8 cellular contexts compared by ENCODE assay signal in the genomic region with DNA sequence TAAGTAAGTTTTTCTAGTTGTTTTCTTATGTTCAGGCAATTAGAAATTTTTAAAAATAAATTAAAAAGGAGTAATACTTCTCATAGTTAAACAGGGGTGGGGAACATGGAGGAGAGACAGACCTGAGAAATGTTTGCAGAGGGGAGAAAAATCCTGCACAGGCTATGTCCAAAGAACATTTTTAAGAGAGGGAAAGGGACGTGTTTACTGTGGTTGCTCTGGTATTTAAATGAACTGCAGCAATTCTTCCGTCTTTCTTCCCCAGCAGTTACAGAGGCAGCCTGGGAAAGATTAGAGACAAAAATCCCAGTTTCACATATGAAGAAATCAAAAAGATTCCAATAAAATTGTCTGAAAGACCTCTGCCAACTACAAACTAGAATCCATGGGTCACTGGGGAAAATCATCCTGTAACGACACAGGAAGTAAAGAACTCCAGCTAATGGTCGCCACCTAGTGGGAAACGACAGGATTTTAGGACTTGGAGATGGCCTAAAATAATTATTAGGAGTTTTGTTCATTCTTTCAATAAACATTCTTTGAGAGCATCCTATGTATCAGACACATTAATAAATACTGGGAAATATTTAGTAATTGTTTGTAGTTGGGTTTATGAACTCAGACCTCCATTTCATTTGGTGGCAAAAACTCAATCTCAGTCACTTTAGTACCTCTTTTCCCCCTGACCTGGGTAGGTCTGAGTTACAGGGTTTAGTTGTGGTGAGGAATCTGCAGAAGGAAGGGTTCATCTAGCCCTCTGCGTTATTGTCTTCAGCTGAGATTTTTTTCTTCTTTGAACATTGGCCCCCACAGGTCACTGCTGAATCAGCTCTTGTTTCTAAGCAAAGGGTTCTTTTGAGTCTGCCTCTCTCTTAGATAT.
A peak's percentile ranks its signal among the peaks of the same experiment; 100 is the strongest.
DNase-seq lines count a peak whose midpoint lies in the region; ATAC-seq and TF ChIP-seq lines count a peak whose summit lies in the region.

No MANE protein-coding gene starts in this region.

- intact Hi-C loops in vagina (cut with DNase I), result no loop called here

- no peaks in the 10 kb centered on the region for H3K36me3 ChIP-seq in vagina

- TF ChIP-seq CTCF in C4-2B (conservative IDR thresholded peaks at IDR 0.05), result peak; percentile 90
- TF ChIP-seq CTCF in vagina (IDR thresholded peaks at IDR 0.05), result peak; percentile 50 to 89 (median 58)

- no peaks in the 10 kb centered on the region for H3K27me3 ChIP-seq in vagina

- no peak for TF ChIP-seq POLR2A in vagina (IDR thresholded peaks at IDR 0.05)

- ATAC-seq in GM18502 (IDR thresholded peaks at IDR 0.05; ENCODE audit: poor library complexity, unreplicated experiment) (peak; percentile 82), HG02870 (IDR thresholded peaks at IDR 0.05; ENCODE audit: unreplicated experiment) (peak; percentile 72), esophagus mucosa (peak; percentile 57)

- H3K4me1 ChIP-seq in vagina, result peaks cover 14% of the 10 kb centered on the region

- H3K4me3 ChIP-seq in vagina, result no peak overlapping the region

- DNase-seq in NCI-H1105 (lab: John Stamatoyannopoulos, UW) (peak; percentile 74), SKM-1 treated with dmso at 0.1 percent for 144 hours (lab: John Stamatoyannopoulos, UW; ENCODE audit: unreplicated experiment) (peak; percentile 57), mucosa of gallbladder (ENCODE audit: low spot score) (peak; percentile 73), vagina (ENCODE audit: extremely low spot score in 2 of 2) (no peak)

- H3K9me3 ChIP-seq in vagina, result no peaks in the 10 kb centered on the region

- H3K27ac ChIP-seq in C4-2B (no peak overlapping the region), vagina (peak overlapping the region; percentile 30)

Comparison
In these comparisons a context has a peak if more than half of its experiments do, and no peak if none do; other contexts are left out.
1. DNase-seq: peak in NCI-H1105 (single experiment), SKM-1 treated with dmso at 0.1 percent for 144 hours (single experiment) and mucosa of gallbladder (single experiment); none in vagina (0 of 2).
2. Peak in every context shown above with its lines, with median percentiles within 50 percentile points of each other: ATAC-seq.